11 cellular contexts compared by ENCODE assay signal in genomic region chr5:74765201-74765600, GRCh38. TPM values are rescaled to one million over a fixed set of nuclear protein-coding genes. Genes with fewer than 3 reads are reported as not detected.
DNase-seq lines count a peak whose midpoint lies in the region.
"Had no signal": no experiment of that assay in that cellular context is flagged by ENCODE, and none has a peak within 500 bp of the region (broad histone marks: within the 10 kb centered on the region; RNA-seq: fewer than 3 reads in every experiment).

No MANE protein-coding gene starts in this region.

- peak overlapping the region; percentile 52 to 92 for H3K9ac ChIP-seq in stomach smooth muscle (ENCODE audit: low read length in 2 of 2)

- CTCF ChIA-PET in activated naive CD4-positive, alpha-beta T cell treated with anti-CD3 and anti-CD28 coated beads for 36 hours (lab: Charles Lee), result no interaction called here

- no peak overlapping the region for H3K27ac Mint-ChIP-seq in activated naive CD4-positive, alpha-beta T cell treated with anti-CD3 and anti-CD28 coated beads for 36 hours

- no peaks in the 10 kb centered on the region for H3K9me3 ChIP-seq in stomach smooth muscle (ENCODE audit: control insufficient read depth in 2 of 2, low read length in 2 of 2)
- H3K9me3 ChIP-seq: pancreas, thoracic aorta had no signal

- H3K4me3 ChIP-seq in stomach smooth muscle (ENCODE audit: low read length in 2 of 2), result peak overlapping the region; percentile 42 to 100

- H3K27ac ChIP-seq in stomach smooth muscle (ENCODE audit: low read length), result no peak overlapping the region
- H3K27ac ChIP-seq: pancreas, thoracic aorta had no signal

- no peaks in the 10 kb centered on the region for H3K9me3 Mint-ChIP-seq in activated naive CD4-positive, alpha-beta T cell treated with anti-CD3 and anti-CD28 coated beads for 36 hours

- no peaks in the 10 kb centered on the region for H3K27me3 Mint-ChIP-seq in activated naive CD4-positive, alpha-beta T cell treated with anti-CD3 and anti-CD28 coated beads for 36 hours (ENCODE audit: low read depth)

- peaks cover 53% of the 10 kb centered on the region for H3K4me1 Mint-ChIP-seq in activated naive CD4-positive, alpha-beta T cell treated with anti-CD3 and anti-CD28 coated beads for 36 hours (ENCODE audit: low read depth)

- peaks cover 22% of the 10 kb centered on the region for H3K36me3 Mint-ChIP-seq in activated naive CD4-positive, alpha-beta T cell treated with anti-CD3 and anti-CD28 coated beads for 36 hours (ENCODE audit: low read depth)

- intact Hi-C loops in activated naive CD4-positive, alpha-beta T cell treated with anti-CD3 and anti-CD28 coated beads for 36 hours (cut with micrococcal nuclease), result loop anchor here (5.0 kb wide), 5 partner anchors 287 to 1412 kb away; partner anchors contain the start of genes ANKRA2, BTF3, CERT1 and GCNT4

- no peaks in the 10 kb centered on the region for H3K27me3 ChIP-seq in stomach smooth muscle (ENCODE audit: control insufficient read depth in 1 of 2, insufficient read depth in 2 of 2, low read length in 2 of 2)
- H3K27me3 ChIP-seq: pancreas had no signal

- H3K4me1 ChIP-seq in stomach smooth muscle (ENCODE audit: control insufficient read depth, insufficient read depth, low read length), result peaks cover 22% of the 10 kb centered on the region

- no peak for DNase-seq in activated naive CD4-positive, alpha-beta T cell treated with anti-CD3 and anti-CD28 coated beads for 36 hours
- no peak for DNase-seq in activated naive CD4-positive, alpha-beta T cell treated with Interleukin-2 at 50 U/mL for 16 hours
- peak; percentile 28 to 66 for DNase-seq in SW 1271 (lab: John Stamatoyannopoulos, UW)
- peak; percentile 41 for DNase-seq in foreskin melanocyte
- no peak for DNase-seq in KG1 (lab: John Stamatoyannopoulos, UW)
- DNase-seq in SK-N-DZ (ENCODE audit: low spot score), result no peak
- DNase-seq in NCI-H187 (lab: John Stamatoyannopoulos, UW), result no peak
- DNase-seq: effector CD4-positive, alpha-beta T cell had no signal

- H3K4me3 Mint-ChIP-seq in activated naive CD4-positive, alpha-beta T cell treated with anti-CD3 and anti-CD28 coated beads for 36 hours, result peak overlapping the region; percentile 99

- peaks cover 8% of the 10 kb centered on the region in 2 donors for H3K36me3 ChIP-seq in stomach smooth muscle (ENCODE audit: control insufficient read depth in 2 of 2, insufficient read depth in 2 of 2, low read length in 2 of 2)

RNA-seq across cellular contexts. Expression of gene GFM2, which starts 1.7 kb away (rescaled TPM):
- total RNA-seq in activated naive CD4-positive, alpha-beta T cell treated with anti-CD3 and anti-CD28 coated beads for 36 hours, result 10 to 100 TPM; 27.7 to 28.0 TPM
- polyA plus RNA-seq in SK-N-DZ (2014; cell fraction: cytosol; rRNA removed), result 72.9 and 73.6 TPM in 2 replicates
- polyA plus RNA-seq in SK-N-DZ (2014; cell fraction: nucleus; rRNA removed), result 116 and 143 TPM in 2 replicates

RNA-seq across cellular contexts. Expression of gene NSA2, which starts 1.8 kb away (rescaled TPM):
- 100 to 1,000 TPM; 119 to 121 TPM for total RNA-seq in activated naive CD4-positive, alpha-beta T cell treated with anti-CD3 and anti-CD28 coated beads for 36 hours
- polyA plus RNA-seq in SK-N-DZ (2014; cell fraction: cytosol; rRNA removed), result 143 and 152 TPM in 2 replicates
- 80.2 and 83.4 TPM in 2 replicates for polyA plus RNA-seq in SK-N-DZ (2014; cell fraction: nucleus; rRNA removed)

Comparison
In these comparisons a context has a peak if more than half of its experiments do, and no peak if none do; other contexts are left out.
1. DNase-seq: peak in SW 1271 (2 of 2) and foreskin melanocyte (single experiment); none in activated naive CD4-positive, alpha-beta T cell treated with anti-CD3 and anti-CD28 coated beads for 36 hours (single experiment), activated naive CD4-positive, alpha-beta T cell treated with Interleukin-2 at 50 U/mL for 16 hours (single experiment), KG1 (single experiment), SK-N-DZ (single experiment) and NCI-H187 (0 of 2).